8 cellular contexts compared by ENCODE assay signal in the genomic region with DNA sequence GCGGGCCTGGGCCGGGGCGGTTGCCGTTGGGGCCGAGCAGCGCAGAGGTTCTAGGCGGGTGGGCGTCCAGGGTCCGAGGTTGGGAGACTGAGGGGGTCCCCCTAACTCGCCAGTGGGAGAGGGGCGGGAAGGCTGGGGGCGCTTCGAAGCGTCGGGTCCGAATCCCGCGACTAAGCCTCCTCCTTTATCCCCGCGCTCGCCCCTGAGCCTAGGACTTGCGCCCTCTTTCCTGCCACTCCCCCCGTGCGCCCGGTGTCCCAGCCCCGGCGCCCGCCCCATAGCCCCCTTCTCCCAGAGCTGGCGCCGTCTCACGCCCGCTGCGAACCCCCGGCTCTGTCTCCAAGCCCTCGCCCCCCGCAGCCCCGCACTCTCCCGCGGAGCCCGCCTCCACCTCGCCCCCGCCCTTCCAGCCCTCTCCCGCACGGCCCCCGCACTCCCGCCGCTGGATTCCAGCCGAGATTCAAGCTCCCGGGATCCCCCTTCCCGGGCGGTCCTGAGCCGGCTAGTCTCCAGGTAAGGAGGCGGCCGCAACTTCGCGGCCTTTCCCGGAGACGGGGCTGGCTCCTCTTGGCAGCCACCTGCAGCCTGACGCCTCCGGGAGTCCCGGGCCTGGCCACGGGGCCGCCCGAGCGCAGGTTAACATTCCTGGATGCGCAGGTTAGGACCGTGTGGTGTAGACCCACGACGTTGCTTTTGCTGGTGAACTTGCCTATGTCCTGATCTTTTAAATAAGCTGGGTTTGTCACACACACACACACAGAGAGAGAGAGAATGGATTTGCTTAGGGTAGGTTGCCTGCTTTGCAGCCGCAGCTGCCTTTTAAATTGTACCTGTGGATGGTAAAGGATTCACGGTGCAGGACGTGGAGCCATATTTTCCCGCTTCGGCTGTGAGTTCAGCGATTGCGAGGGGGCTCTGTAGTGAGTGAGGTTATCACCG. TPM values are rescaled to one million over a fixed set of nuclear protein-coding genes. Genes with fewer than 3 reads are reported as not detected.
DNase-seq lines count a peak whose midpoint lies in the region; ATAC-seq lines count a peak whose summit lies in the region.

No MANE protein-coding gene starts in this region.

- H3K4me3 Mint-ChIP-seq in activated naive CD8-positive, alpha-beta T cell treated with anti-CD3 and anti-CD28 coated beads, Interleukin-2, amount 50 U/mL, for 24 hours, result peak overlapping the region; percentile 83

- peak; percentile 3 for DNase-seq in CD1c-positive myeloid dendritic cell (ENCODE audit: extremely low spot score)
- DNase-seq in NCI-H526 (lab: John Stamatoyannopoulos, UW), result peak; percentile 66 to 77
- peak; percentile 31 for DNase-seq in activated naive CD8-positive, alpha-beta T cell treated with anti-CD3 and anti-CD28 coated beads, Interleukin-2, amount 50 U/mL, for 24 hours
- peak; percentile 65 for DNase-seq in left ventricle myocardium superior
- peak; percentile 72 for DNase-seq in retina
- no peak for DNase-seq in NCI-H1048 (lab: John Stamatoyannopoulos, UW)

- peak; percentile 7 for ATAC-seq in GM21390 (IDR thresholded peaks at IDR 0.05; ENCODE audit: unreplicated experiment)
- peak; percentile 5 for ATAC-seq in activated naive CD8-positive, alpha-beta T cell treated with anti-CD3 and anti-CD28 coated beads, Interleukin-2, amount 50 U/mL, for 24 hours
- ATAC-seq in left ventricle myocardium superior, result peak; percentile 40
- no peak for ATAC-seq in GM18861 (IDR thresholded peaks at IDR 0.05; ENCODE audit: unreplicated experiment)

- peak overlapping the region; percentile 81 for H3K27ac Mint-ChIP-seq in activated naive CD8-positive, alpha-beta T cell treated with anti-CD3 and anti-CD28 coated beads, Interleukin-2, amount 50 U/mL, for 24 hours

- intact Hi-C loops in left ventricle myocardium superior (cut with micrococcal nuclease), result loop anchor here (5.0 kb wide), 1 partner anchor 45 kb away; no protein-coding TSS in a partner anchor

- H3K27me3 Mint-ChIP-seq in activated naive CD8-positive, alpha-beta T cell treated with anti-CD3 and anti-CD28 coated beads, Interleukin-2, amount 50 U/mL, for 24 hours, result no peaks in the 10 kb centered on the region

- H3K4me1 Mint-ChIP-seq in activated naive CD8-positive, alpha-beta T cell treated with anti-CD3 and anti-CD28 coated beads, Interleukin-2, amount 50 U/mL, for 24 hours, result peaks cover 50% of the 10 kb centered on the region

- peaks cover 5% of the 10 kb centered on the region for H3K36me3 Mint-ChIP-seq in activated naive CD8-positive, alpha-beta T cell treated with anti-CD3 and anti-CD28 coated beads, Interleukin-2, amount 50 U/mL, for 24 hours (ENCODE audit: low read depth)

- H3K9me3 Mint-ChIP-seq in activated naive CD8-positive, alpha-beta T cell treated with anti-CD3 and anti-CD28 coated beads, Interleukin-2, amount 50 U/mL, for 24 hours, result no peaks in the 10 kb centered on the region

RNA-seq across cellular contexts. Expression of a gene that starts 0.6 kb away (rescaled TPM):
- total RNA-seq in left ventricle myocardium superior, result 12.3 TPM
